8 cellular contexts compared by ENCODE assay signal in genomic region chr6:27178001-27178730, GRCh38.
DNase-seq lines count a peak whose midpoint lies in the region; ATAC-seq and TF ChIP-seq lines count a peak whose summit lies in the region.

No MANE protein-coding gene starts in this region.

- WGBS in hepatocyte (ENCODE audit: low lambda C conversion rate, missing lambda C conversion rate), result under 1% methylated on average over 30 of the region's 30 CpGs

- no peaks in the 10 kb centered on the region for H3K4me1 Mint-ChIP-seq in Calu3 (ENCODE audit: low read depth, unreplicated experiment)

- DNase-seq in Calu3 (peak; percentile 62), RWPE1 (ENCODE audit: low spot score) (peak; percentile 26), astrocyte of the cerebellum (ENCODE audit: low read depth) (peak; percentile 83), hepatocyte (ENCODE audit: low spot score) (peak; percentile 78), putamen (ENCODE audit: low spot score) (peak; percentile 57), retina (no peak)

- no peaks in the 10 kb centered on the region for H3K9me3 Mint-ChIP-seq in Calu3 (ENCODE audit: low read depth, unreplicated experiment)

- peak overlapping the region; percentile 91 for H3K27ac ChIP-seq in RWPE1
- peak overlapping the region; percentile 90 for H3K27ac ChIP-seq in hepatocyte

- H3K4me2 ChIP-seq in hepatocyte, result peak overlapping the region; percentile 78

- H3K4me1 ChIP-seq in hepatocyte (ENCODE audit: insufficient read depth), result no peaks in the 10 kb centered on the region

- no peaks in the 10 kb centered on the region for H4K20me1 ChIP-seq in hepatocyte (ENCODE audit: insufficient read depth, poor library complexity, severe bottlenecking)

- no peaks in the 10 kb centered on the region for H3K27me3 ChIP-seq in hepatocyte

- no peaks in the 10 kb centered on the region for H3K9me3 ChIP-seq in hepatocyte (ENCODE audit: low read depth)

- H2AFZ ChIP-seq in hepatocyte, result peak overlapping the region; percentile 91

- in situ Hi-C loops in astrocyte of the cerebellum (cut with HindIII; ENCODE audit: low sequenced_read_pairs), result no loop called here

- peaks cover 30% of the 10 kb centered on the region for H3K36me3 Mint-ChIP-seq in Calu3 (ENCODE audit: insufficient read depth, unreplicated experiment)

- peak overlapping the region; percentile 86 for H3K4me3 Mint-ChIP-seq in Calu3 (ENCODE audit: low read depth, unreplicated experiment)

- no peaks in the 10 kb centered on the region for H3K9me2 ChIP-seq in hepatocyte (replicated peaks; ENCODE audit: insufficient read depth)

- CTCF ChIA-PET in Calu3 (lab: Charles Lee), result interaction anchor here (0.5 to 1.7 kb wide), 18 partner anchors 10 to 1207 kb away, joined by 3 to 10 read pairs (median 4); partner anchors contain the start of genes POM121L2 and ZKSCAN3
- CTCF ChIA-PET in RWPE1 (lab: Yijun Ruan, JAX), result interaction anchor here (0.6 to 0.7 kb wide), 2 partner anchors 10 to 427 kb away, joined by 4 to 6 read pairs; no protein-coding TSS in a partner anchor

- H3K4me3 ChIP-seq in astrocyte of the cerebellum (ENCODE audit: low read depth, low read length) (peak overlapping the region; percentile 99), hepatocyte (peak overlapping the region; percentile 67)

- TSS peak; percentile 65 for BruUV-seq in Calu3 (replicated peaks; lab: Mats Ljungman, UMichigan)

- intact Hi-C loops in Calu3 (cut with micrococcal nuclease; ENCODE audit: unreplicated experiment), result loop anchor here (5.0 kb wide), 1 partner anchor 299 kb away; no protein-coding TSS in a partner anchor

- peak overlapping the region; percentile 99 for H3K27ac Mint-ChIP-seq in Calu3 (ENCODE audit: unreplicated experiment)

- H3K36me3 ChIP-seq in hepatocyte (replicated peaks; ENCODE audit: insufficient read depth, low read depth), result no peaks in the 10 kb centered on the region

- POLR2A ChIA-PET in RWPE1 (lab: Yijun Ruan, JAX; ENCODE audit: low non-redundant PET), result interaction anchor here (0.7 kb wide), 2 partner anchors 1050 to 1103 kb away, joined by 5 to 6 read pairs; no protein-coding TSS in a partner anchor

- no peaks in the 10 kb centered on the region for H3K79me2 ChIP-seq in hepatocyte

- peaks cover 21% of the 10 kb centered on the region for H3K27me3 Mint-ChIP-seq in Calu3 (ENCODE audit: unreplicated experiment)

- TF ChIP-seq CTCF in Calu3 (IDR thresholded peaks at IDR 0.05; ENCODE audit: unreplicated experiment) (no peak), RWPE1 (conservative IDR thresholded peaks at IDR 0.05; ENCODE audit: low read depth) (peak; percentile 30), astrocyte of the cerebellum (IDR thresholded peaks at IDR 0.05; ENCODE audit: low read depth, low read length, missing control alignments) (no peak), hepatocyte (IDR thresholded peaks at IDR 0.05; ENCODE audit: poor library complexity) (no peak)

- ATAC-seq in GM19372 (IDR thresholded peaks at IDR 0.05; ENCODE audit: low read depth, unreplicated experiment) (peak; percentile 42), HG03460 (IDR thresholded peaks at IDR 0.05; ENCODE audit: unreplicated experiment) (peak; percentile 38)
